ENCODE assay signal across 14 cellular contexts in the genomic region with DNA sequence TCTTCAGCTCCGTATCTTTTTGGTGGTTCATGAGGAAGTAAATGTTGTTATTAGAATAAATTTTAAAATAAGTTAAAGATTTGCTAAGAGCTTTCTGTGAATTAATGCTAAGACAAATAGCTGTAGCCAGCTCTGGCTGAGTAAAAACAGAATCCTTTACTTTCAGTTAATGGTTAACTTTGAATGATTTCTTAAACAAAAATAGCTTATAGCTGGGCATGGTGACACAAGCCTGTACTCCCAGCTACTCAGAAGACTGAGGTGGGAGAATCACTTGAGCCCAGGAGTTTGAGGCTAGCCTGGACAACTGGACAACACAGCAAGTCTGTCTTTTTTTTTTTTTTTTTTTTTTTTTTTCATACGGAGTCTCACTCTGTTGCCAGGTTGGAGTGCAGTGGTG. TPM values are rescaled to one million over a fixed set of nuclear protein-coding genes. Genes with fewer than 3 reads are reported as not detected.
DNase-seq lines count a peak whose midpoint lies in the region; ATAC-seq, FAIRE-seq and TF ChIP-seq lines count a peak whose summit lies in the region.
"Had no signal": no experiment of that assay in that cellular context is flagged by ENCODE, and none has a peak within 500 bp of the region (broad histone marks: within the 10 kb centered on the region; RNA-seq: fewer than 3 reads in every experiment).

No MANE protein-coding gene starts in this region.

- no peak for FAIRE-seq in pancreas (lab: Jason Lieb, UNC)

- no peak overlapping the region for H3K4me3 ChIP-seq in body of pancreas
- no peak overlapping the region for H3K4me3 ChIP-seq in pancreas

- ATAC-seq in GM18870 (IDR thresholded peaks at IDR 0.05; ENCODE audit: unreplicated experiment) (peak; percentile 84), HG02678 (IDR thresholded peaks at IDR 0.05; ENCODE audit: unreplicated experiment) (peak; percentile 75), body of pancreas (peak; percentile 95), pancreas (peak; percentile 94 to 97 (median 96)), HG03045 (IDR thresholded peaks at IDR 0.05; ENCODE audit: unreplicated experiment) (no peak)
- ATAC-seq: natural killer cell treated with Interleukin-12 subunit alpha and Interleukin-12 subunit beta and Interleukin-15 and Interleukin-18, amount 100 ng/mL, for 72 hours; Panc1 had no signal

- intact Hi-C loops in body of pancreas (cut with DNase I) (no loop called here), pancreas (cut with DNase I) (no loop called here)

- POLR2A ChIA-PET in RWPE1 (lab: Yijun Ruan, JAX; ENCODE audit: low non-redundant PET): no interaction called here

- TF ChIP-seq POLR2A in body of pancreas (IDR thresholded peaks at IDR 0.05): no peak

- TF ChIP-seq CTCF in body of pancreas (IDR thresholded peaks at IDR 0.05) (no peak), pancreas (IDR thresholded peaks at IDR 0.05) (no peak), RWPE1 (conservative IDR thresholded peaks at IDR 0.05; ENCODE audit: low read depth) (no peak)

- peak; percentile 19 to 59 (median 52) for DNase-seq in body of pancreas
- DNase-seq in pancreas: peak in 3 of 6 donors; percentile 24 to 33 (median 26)
- DNase-seq in NCI-H82 treated with DMSO at 0.1 percent for 48 hours (lab: John Stamatoyannopoulos, UW; ENCODE audit: unreplicated experiment): no peak
- DNase-seq in CD1c-positive myeloid dendritic cell (ENCODE audit: extremely low spot score): no peak
- DNase-seq in RWPE1 (ENCODE audit: low spot score): no peak
- DNase-seq: activated CD4-positive, alpha-beta T cell treated with anti-CD3 and anti-CD28 coated beads, Interleukin-2, amount 50 U/mL, for 48 hours; DMS79; NCI-H1048; NCI-H69 had no signal

- H3K4me1 ChIP-seq in body of pancreas (peaks cover 18% of the 10 kb centered on the region), pancreas (peaks cover 6 to 23% (median 21%) of the 10 kb centered on the region in 3 donors)

- H3K36me3 ChIP-seq in body of pancreas (replicated peaks in 1 of 2; ENCODE audit: insufficient read depth in 1 of 2, low read depth in 2 of 2) (no peaks in the 10 kb centered on the region), pancreas (peaks cover 0 to 6% (median 4%) of the 10 kb centered on the region in 3 donors)

- 21 to 25% methylated on average over 2 of the region's 2 CpGs for WGBS in body of pancreas, 2 donors
- 5 to 26% methylated on average over 1 to 2 of the region's 2 CpGs for WGBS in pancreas, 2 donors

- H3K27ac ChIP-seq in body of pancreas (peak overlapping the region in 3 of 4 donors; percentile 17 to 60 (median 46)), pancreas (peak overlapping the region in 2 of 4 donors; percentile 57 to 64), RWPE1 (no peak overlapping the region)

- CTCF ChIA-PET in RWPE1 (lab: Yijun Ruan, JAX): no interaction called here

- no peaks in the 10 kb centered on the region for H3K9me3 ChIP-seq in body of pancreas
- H3K9me3 ChIP-seq in pancreas: no peaks in the 10 kb centered on the region

- no peaks in the 10 kb centered on the region for H3K27me3 ChIP-seq in body of pancreas
- no peaks in the 10 kb centered on the region for H3K27me3 ChIP-seq in pancreas

RNA-seq across cellular contexts. Expression of gene TCAIM, which starts 25.0 kb away (rescaled TPM):
- 10 to 100 TPM; 14.8 to 15.6 TPM for total RNA-seq in body of pancreas
- 10 to 100 TPM in 4 of 6 donors, 1 to 10 TPM in 2; 7.0 to 15.4 (median 12.2) TPM for total RNA-seq in pancreas
- 1 to 10 TPM; 4.9 to 9.4 TPM for polyA plus RNA-seq in pancreas

Comparison
In these comparisons a context has a peak if more than half of its experiments do, and no peak if none do; other contexts are left out.
1. DNase-seq: peak in body of pancreas (4 of 4); none in NCI-H82 treated with DMSO at 0.1 percent for 48 hours (single experiment), CD1c-positive myeloid dendritic cell (single experiment) and RWPE1 (single experiment).